ENCODE assay signal across 17 cellular contexts in the genomic region with DNA sequence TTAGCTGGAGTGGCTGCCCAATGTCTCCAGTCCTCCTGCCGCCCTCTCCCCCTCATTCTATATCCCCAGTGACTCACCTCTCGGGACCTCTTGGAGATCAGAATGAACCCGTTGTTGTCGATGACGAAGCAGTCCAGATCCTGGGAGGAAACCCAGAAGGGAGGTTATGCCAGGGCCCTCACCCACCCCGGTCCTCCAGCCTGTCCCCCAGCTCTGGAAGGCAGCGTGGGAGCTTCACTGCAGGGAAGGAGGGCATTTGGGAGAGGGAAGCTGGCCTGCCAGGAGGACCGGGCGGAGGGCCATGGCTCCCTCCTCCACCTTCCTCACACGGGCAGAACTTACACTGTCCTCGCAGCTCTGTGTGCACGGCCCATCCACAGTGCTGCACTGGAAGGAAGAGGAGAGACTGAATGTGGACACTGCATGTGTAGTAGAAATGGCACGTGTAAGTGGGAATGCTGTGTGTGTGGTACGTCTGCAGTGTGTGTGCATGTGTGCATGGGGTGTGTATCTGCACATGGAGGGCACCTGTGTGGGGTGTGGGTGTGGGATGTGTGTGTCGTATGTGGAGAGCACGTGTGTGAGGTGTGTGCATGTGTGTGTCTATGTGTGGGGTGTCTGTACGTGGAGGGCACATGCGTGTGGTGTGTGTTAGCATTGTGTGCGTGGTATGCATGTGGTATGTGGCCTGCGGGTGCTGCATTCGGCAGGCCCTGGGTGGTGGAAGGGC. TPM values are rescaled to one million over a fixed set of nuclear protein-coding genes. Genes with fewer than 3 reads are reported as not detected.
DNase-seq lines count a peak whose midpoint lies in the region; TF ChIP-seq lines count a peak whose summit lies in the region.
"Had no signal": no experiment of that assay in that cellular context is flagged by ENCODE, and none has a peak within 500 bp of the region (broad histone marks: within the 10 kb centered on the region; RNA-seq: fewer than 3 reads in every experiment).

No MANE protein-coding gene starts in this region.

- H3K9me3 ChIP-seq in osteoblast (ENCODE audit: low read depth, low read length), result no peaks in the 10 kb centered on the region
- H3K9me3 ChIP-seq: pancreas had no signal

- peaks cover 13% of the 10 kb centered on the region for H3K27me3 ChIP-seq in osteoblast (ENCODE audit: insufficient read depth, low read length)
- H3K27me3 ChIP-seq: pancreas had no signal

- TF ChIP-seq CTCF in cardiac fibroblast (IDR thresholded peaks at IDR 0.05; ENCODE audit: low read depth, low read length), result no peak
- TF ChIP-seq CTCF in osteoblast (IDR thresholded peaks at IDR 0.05; ENCODE audit: extremely low read depth, low read depth, low read length), result no peak

- H4K20me1 ChIP-seq in osteoblast (ENCODE audit: insufficient read depth, low read length), result no peaks in the 10 kb centered on the region

- H3K4me3 Mint-ChIP-seq in activated naive CD4-positive, alpha-beta T cell treated with anti-CD3 and anti-CD28 coated beads for 36 hours, result peak overlapping the region; percentile 15

- in situ Hi-C loops in SK-MEL-5 (cut with HindIII; ENCODE audit: low pct_unique_long_range_greater_than_20kb, low sequenced_read_pairs), result no loop called here

- no peak overlapping the region for H3K27ac ChIP-seq in osteoblast (ENCODE audit: low read depth, low read length)
- H3K27ac ChIP-seq: VCaP had no signal

- no peaks in the 10 kb centered on the region for H3K4me1 ChIP-seq in osteoblast (ENCODE audit: insufficient read depth, low read length)
- H3K4me1 ChIP-seq: pancreas had no signal

- no peaks in the 10 kb centered on the region for H3K9me3 Mint-ChIP-seq in activated naive CD4-positive, alpha-beta T cell treated with anti-CD3 and anti-CD28 coated beads for 36 hours

- H3K36me3 Mint-ChIP-seq in activated naive CD4-positive, alpha-beta T cell treated with anti-CD3 and anti-CD28 coated beads for 36 hours (ENCODE audit: low read depth), result no peaks in the 10 kb centered on the region

- H3K36me3 ChIP-seq in osteoblast (ENCODE audit: insufficient read depth, low read length), result no peaks in the 10 kb centered on the region
- H3K36me3 ChIP-seq: pancreas had no signal

- H3K27ac Mint-ChIP-seq in activated naive CD4-positive, alpha-beta T cell treated with anti-CD3 and anti-CD28 coated beads for 36 hours, result peak overlapping the region; percentile 16

- CTCF ChIA-PET in activated naive CD4-positive, alpha-beta T cell treated with anti-CD3 and anti-CD28 coated beads for 36 hours (lab: Charles Lee), result interaction anchor here (0.6 kb wide), 1 partner anchor 129 kb away, joined by 3 read pairs; no protein-coding TSS in a partner anchor

- peaks cover 5% of the 10 kb centered on the region for H3K4me1 Mint-ChIP-seq in activated naive CD4-positive, alpha-beta T cell treated with anti-CD3 and anti-CD28 coated beads for 36 hours (ENCODE audit: low read depth)

- no peak overlapping the region for H3K4me3 ChIP-seq in cardiac fibroblast (replicated peaks in 1 of 2; ENCODE audit: low read depth in 2 of 2, low read length in 2 of 2)
- no peak overlapping the region for H3K4me3 ChIP-seq in osteoblast (ENCODE audit: insufficient read depth, low read length)
- H3K4me3 ChIP-seq: pancreas had no signal

- DNase-seq in activated naive CD4-positive, alpha-beta T cell treated with anti-CD3 and anti-CD28 coated beads for 36 hours, result no peak
- DNase-seq in activated naive CD4-positive, alpha-beta T cell treated with Interleukin-2 at 50 U/mL for 16 hours, result no peak
- peak; percentile 34 for DNase-seq in SK-MEL-5 (ENCODE audit: low read depth, low spot score)
- peak; percentile 51 to 54 for DNase-seq in cardiac fibroblast (ENCODE audit: low read depth in 2 of 2)
- DNase-seq in osteoblast (ENCODE audit: insufficient read length, low spot score, missing footprints), result peak; percentile 94
- DNase-seq in RKO (ENCODE audit: low spot score), result no peak
- DNase-seq in NCI-H128 (lab: John Stamatoyannopoulos, UW; ENCODE audit: unreplicated experiment), result no peak
- no peak for DNase-seq in NCI-H748 treated with DMSO at 0.1 percent for 48 hours (lab: John Stamatoyannopoulos, UW)
- DNase-seq: activated gamma-delta T cell; Karpas-422; NCI-H2171 treated with DMSO at 0.1 percent for 48 hours; stimulated activated CD8-positive, alpha-beta memory T cell treated with anti-CD3 and anti-CD28 coated beads, Interleukin-4, amount 100 ng/mL, for 48 hours had no signal

- H3K4me2 ChIP-seq in osteoblast (ENCODE audit: insufficient read depth, low read length), result peak overlapping the region; percentile 2

- H3K27me3 Mint-ChIP-seq in activated naive CD4-positive, alpha-beta T cell treated with anti-CD3 and anti-CD28 coated beads for 36 hours (ENCODE audit: low read depth), result peaks cover 2% of the 10 kb centered on the region

- H3K79me2 ChIP-seq in osteoblast (ENCODE audit: insufficient read depth, low read length), result no peaks in the 10 kb centered on the region

- intact Hi-C loops in activated naive CD4-positive, alpha-beta T cell treated with anti-CD3 and anti-CD28 coated beads for 36 hours (cut with micrococcal nuclease), result no loop called here

- H2AFZ ChIP-seq in osteoblast (ENCODE audit: low read length), result peak overlapping the region; percentile 37

RNA-seq across cellular contexts. Expression of gene LRTM2, which starts 10.0 kb away (rescaled TPM):
- not detected for total RNA-seq in activated naive CD4-positive, alpha-beta T cell treated with anti-CD3 and anti-CD28 coated beads for 36 hours
- not detected in 2 replicates for total RNA-seq in SK-MEL-5 (2014; rRNA removed; shearing (Covaris generic))
- not detected in 2 replicates for polyA plus RNA-seq in SK-MEL-5 (2015; cell fraction: cytosol; rRNA removed)
- polyA plus RNA-seq in SK-MEL-5 (2015; cell fraction: nucleus; rRNA removed), result not detected in 2 replicates
- not detected in 2 replicates for total RNA-seq in osteoblast
- total RNA-seq: G401, glomerular endothelial cell, liver, pancreas had no signal
- polyA plus RNA-seq: liver, pancreas had no signal

Comparison
In these comparisons a context has a peak if more than half of its experiments do, and no peak if none do; other contexts are left out.
1. DNase-seq: peak in SK-MEL-5 (single experiment), cardiac fibroblast (2 of 2) and osteoblast (single experiment); none in activated naive CD4-positive, alpha-beta T cell treated with anti-CD3 and anti-CD28 coated beads for 36 hours (single experiment), activated naive CD4-positive, alpha-beta T cell treated with Interleukin-2 at 50 U/mL for 16 hours (single experiment), RKO (single experiment), NCI-H128 (single experiment) and NCI-H748 treated with DMSO at 0.1 percent for 48 hours (single experiment).